In genomic region chr2:105804266-105804665, GRCh38 we compare ENCODE assay signal across 10 cellular contexts. TPM values are rescaled to one million over a fixed set of nuclear protein-coding genes. Genes with fewer than 3 reads are reported as not detected.
DNase-seq lines count a peak whose midpoint lies in the region; ATAC-seq and TF ChIP-seq lines count a peak whose summit lies in the region.
"Had no signal": no experiment of that assay in that cellular context is flagged by ENCODE, and none has a peak within 500 bp of the region (broad histone marks: within the 10 kb centered on the region; RNA-seq: fewer than 3 reads in every experiment).

No MANE protein-coding gene starts in this region.

- TF ChIP-seq CTCF in WERI-Rb-1 (IDR thresholded peaks at IDR 0.05; ENCODE audit: low read depth, low read length) (no peak), esophagus squamous epithelium (IDR thresholded peaks at IDR 0.05) (no peak)

- peaks cover 8 to 86% (median 43%) of the 10 kb centered on the region in 3 donors for H3K4me1 ChIP-seq in esophagus squamous epithelium

- H3K27me3 Mint-ChIP-seq in memory B cell: no peaks in the 10 kb centered on the region

- 41 to 48% methylated on average over 3 of the region's 3 CpGs for WGBS in esophagus squamous epithelium, 2 donors

- H3K27ac Mint-ChIP-seq in memory B cell: peak overlapping the region; percentile 96

- intact Hi-C loops in esophagus squamous epithelium (cut with DNase I): no loop called here

- H3K36me3 ChIP-seq in WERI-Rb-1: no peaks in the 10 kb centered on the region
- peaks cover 0 to 8% (median 0%) of the 10 kb centered on the region in 3 donors for H3K36me3 ChIP-seq in esophagus squamous epithelium

- no peaks in the 10 kb centered on the region for H3K9me3 Mint-ChIP-seq in memory B cell

- H3K4me3 Mint-ChIP-seq in memory B cell: no peak overlapping the region

- H3K27me3 ChIP-seq in WERI-Rb-1 (ENCODE audit: insufficient read depth, low read depth, severe bottlenecking) (no peaks in the 10 kb centered on the region), esophagus squamous epithelium (no peaks in the 10 kb centered on the region)

- peaks cover 65% of the 10 kb centered on the region for H3K4me1 Mint-ChIP-seq in memory B cell

- H3K4me3 ChIP-seq in WERI-Rb-1 (ENCODE audit: low read depth, low read length): no peak overlapping the region
- no peak overlapping the region for H3K4me3 ChIP-seq in esophagus squamous epithelium

- H3K27ac ChIP-seq in WERI-Rb-1: no peak overlapping the region
- peak overlapping the region in 1 of 4 donors; percentile 46 for H3K27ac ChIP-seq in esophagus squamous epithelium

- ATAC-seq in memory B cell (ENCODE audit: low read depth): no peak
- no peak for ATAC-seq in HG02798 (IDR thresholded peaks at IDR 0.05; ENCODE audit: poor library complexity, unreplicated experiment)
- ATAC-seq in GM18517 (IDR thresholded peaks at IDR 0.05; ENCODE audit: unreplicated experiment): no peak
- ATAC-seq in GM18520 (IDR thresholded peaks at IDR 0.05; ENCODE audit: unreplicated experiment): no peak

- no peaks in the 10 kb centered on the region for H3K36me3 Mint-ChIP-seq in memory B cell

- DNase-seq in Daoy (ENCODE audit: low read depth): peak; percentile 47
- peak; percentile 25 for DNase-seq in NCI-H1436 (lab: John Stamatoyannopoulos, UW)
- DNase-seq in WERI-Rb-1: peak; percentile 14
- DNase-seq in memory B cell (ENCODE audit: low spot score in 2 of 2): no peak
- no peak for DNase-seq in esophagus squamous epithelium (lab: John Stamatoyannopoulos, UW)
- DNase-seq: activated CD4-positive, alpha-beta T cell treated with anti-CD3 and anti-CD28 coated beads for 48 hours; HCEC 1CT had no signal

- no peaks in the 10 kb centered on the region for H3K9me3 ChIP-seq in WERI-Rb-1 (ENCODE audit: severe bottlenecking)
- H3K9me3 ChIP-seq in esophagus squamous epithelium: no peaks in the 10 kb centered on the region

- no peak for TF ChIP-seq POLR2A in esophagus squamous epithelium (IDR thresholded peaks at IDR 0.05)

RNA-seq across cellular contexts. Expression of gene NCK2, which starts 59.6 kb away (rescaled TPM):
- total RNA-seq in Daoy (2014; rRNA removed; shearing (Covaris generic)): 20.5 and 25.7 TPM in 2 replicates
- 10 to 100 TPM; 55.4 to 90.5 (median 62.5) TPM for total RNA-seq in esophagus squamous epithelium

Comparison
In these comparisons a context has a peak if more than half of its experiments do, and no peak if none do; other contexts are left out.
1. DNase-seq: peak in Daoy (single experiment), NCI-H1436 (single experiment) and WERI-Rb-1 (single experiment); none in memory B cell (0 of 2) and esophagus squamous epithelium (single experiment).